1 cellular context compared by ENCODE assay signal in the genomic region with DNA sequence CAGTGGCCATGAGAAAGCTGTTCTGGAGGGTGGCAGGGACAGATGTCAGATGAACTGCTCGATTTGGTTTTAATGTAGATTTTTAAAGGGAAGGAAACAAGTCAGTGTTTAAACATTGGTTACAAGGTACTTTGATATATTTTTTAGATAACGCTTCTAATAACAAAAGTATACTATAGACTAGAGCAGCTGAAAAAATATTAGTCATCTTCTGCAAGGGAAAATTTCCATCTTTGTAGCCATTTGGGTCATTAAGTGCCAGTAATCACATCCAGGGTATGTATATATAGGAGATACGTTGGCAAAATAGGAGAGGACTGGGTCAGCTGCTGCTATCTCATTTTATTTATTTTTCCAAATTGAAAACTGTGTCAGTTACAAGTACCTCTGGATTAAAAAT.
TF ChIP-seq lines count a peak whose summit lies in the region.

No MANE protein-coding gene starts in this region.

TF ChIP-seq in SK-N-SH, 30 proteins besides CTCF, POLR2A, EP300 and RAD21 (continued from another document):
- TF ChIP-seq, protein P1, sequence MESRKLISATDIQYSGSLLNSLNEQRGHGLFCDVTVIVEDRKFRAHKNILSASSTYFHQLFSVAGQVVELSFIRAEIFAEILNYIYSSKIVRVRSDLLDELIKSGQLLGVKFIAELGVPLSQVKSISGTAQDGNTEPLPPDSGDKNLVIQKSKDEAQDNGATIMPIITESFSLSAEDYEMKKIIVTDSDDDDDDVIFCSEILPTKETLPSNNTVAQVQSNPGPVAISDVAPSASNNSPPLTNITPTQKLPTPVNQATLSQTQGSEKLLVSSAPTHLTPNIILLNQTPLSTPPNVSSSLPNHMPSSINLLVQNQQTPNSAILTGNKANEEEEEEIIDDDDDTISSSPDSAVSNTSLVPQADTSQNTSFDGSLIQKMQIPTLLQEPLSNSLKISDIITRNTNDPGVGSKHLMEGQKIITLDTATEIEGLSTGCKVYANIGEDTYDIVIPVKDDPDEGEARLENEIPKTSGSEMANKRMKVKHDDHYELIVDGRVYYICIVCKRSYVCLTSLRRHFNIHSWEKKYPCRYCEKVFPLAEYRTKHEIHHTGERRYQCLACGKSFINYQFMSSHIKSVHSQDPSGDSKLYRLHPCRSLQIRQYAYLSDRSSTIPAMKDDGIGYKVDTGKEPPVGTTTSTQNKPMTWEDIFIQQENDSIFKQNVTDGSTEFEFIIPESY (IDR thresholded peaks at IDR 0.05; ENCODE audit: borderline replicate concordance, low read depth) = no peak
- TF ChIP-seq, protein P2, sequence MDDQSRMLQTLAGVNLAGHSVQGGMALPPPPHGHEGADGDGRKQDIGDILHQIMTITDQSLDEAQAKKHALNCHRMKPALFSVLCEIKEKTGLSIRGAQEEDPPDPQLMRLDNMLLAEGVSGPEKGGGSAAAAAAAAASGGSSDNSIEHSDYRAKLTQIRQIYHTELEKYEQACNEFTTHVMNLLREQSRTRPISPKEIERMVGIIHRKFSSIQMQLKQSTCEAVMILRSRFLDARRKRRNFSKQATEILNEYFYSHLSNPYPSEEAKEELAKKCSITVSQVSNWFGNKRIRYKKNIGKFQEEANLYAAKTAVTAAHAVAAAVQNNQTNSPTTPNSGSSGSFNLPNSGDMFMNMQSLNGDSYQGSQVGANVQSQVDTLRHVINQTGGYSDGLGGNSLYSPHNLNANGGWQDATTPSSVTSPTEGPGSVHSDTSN (IDR thresholded peaks at IDR 0.05) = no peak
